29 cellular contexts compared by ENCODE assay signal in genomic region chr17:77560417-77560816, GRCh38.
"Had no signal": no experiment of that assay in that cellular context is flagged by ENCODE, and none has a peak within 500 bp of the region (broad histone marks: within the 10 kb centered on the region; RNA-seq: fewer than 3 reads in every experiment).

No MANE protein-coding gene starts in this region.

- H2AFZ ChIP-seq: neural progenitor cell had no signal

- H3K4me1 ChIP-seq: pancreas, right lobe of liver, suprapubic skin, testis, upper lobe of right lung, uterus had no signal

- H3K27ac Mint-ChIP-seq: natural killer cell; nephron; stimulated activated effector memory CD8-positive, alpha-beta T cell treated with anti-CD3 and anti-CD28 coated beads, Interleukin-12 subunit alpha, Interleukin-12 subunit beta, amount 100 ng/mL, for 72 hours; stimulated activated naive CD8-positive, alpha-beta T cell treated with anti-CD3 and anti-CD28 coated beads, Interleukin-15, amount 100 ng/mL, for 72 hours; type B pancreatic cell had no signal

- H3K4me1 Mint-ChIP-seq: natural killer cell; stimulated activated effector memory CD8-positive, alpha-beta T cell treated with anti-CD3 and anti-CD28 coated beads, Interleukin-12 subunit alpha, Interleukin-12 subunit beta, amount 100 ng/mL, for 72 hours had no signal

- H3K27me3 ChIP-seq: neural progenitor cell, pancreas, right lobe of liver, testis, tibial artery, uterus had no signal

- H3K4me2 ChIP-seq: neural progenitor cell had no signal

- H3K9ac ChIP-seq: neural progenitor cell had no signal

- DNase-seq: naive thymus-derived CD4-positive, alpha-beta T cell; natural killer cell; nucleus accumbens; pancreas; retina; right cardiac atrium; right lobe of liver; sigmoid colon; small intestine; stimulated activated CD4-positive, alpha-beta T cell treated with anti-CD3 and anti-CD28 coated beads, Interleukin-15, amount 100 ng/mL, for 24 hours; stimulated activated CD4-positive, alpha-beta T cell treated with anti-CD3 and anti-CD28 coated beads, Interleukin-2, amount 100 ng/mL, for 24 hours; stimulated activated CD4-positive, alpha-beta T cell treated with anti-CD3 and anti-CD28 coated beads, Interleukin-2, amount 100 ng/mL, for 48 hours; stimulated activated CD4-positive, alpha-beta T cell treated with anti-CD3 and anti-CD28 coated beads, Interleukin-4, amount 100 ng/mL, for 24 hours; stimulated activated naive CD4-positive, alpha-beta T cell; stimulated activated naive CD8-positive, alpha-beta T cell treated with anti-CD3 and anti-CD28 coated beads, Interleukin-15, amount 100 ng/mL, for 72 hours; stimulated activated naive CD8-positive, alpha-beta T cell treated with anti-CD3 and anti-CD28 coated beads, Interleukin-15, Interleukin-2, amounts not matched to agents 100 U/mL and 50 U/mL, for 24 hours; substantia nigra; testis; tibial artery; transverse colon; upper lobe of right lung; uterus had no signal

- H3K4me3 Mint-ChIP-seq: naive thymus-derived CD4-positive, alpha-beta T cell; natural killer cell; nephron; neural progenitor cell; stimulated activated effector memory CD8-positive, alpha-beta T cell treated with anti-CD3 and anti-CD28 coated beads, Interleukin-12 subunit alpha, Interleukin-12 subunit beta, amount 100 ng/mL, for 72 hours; stimulated activated naive CD8-positive, alpha-beta T cell treated with anti-CD3 and anti-CD28 coated beads, Interleukin-15, amount 100 ng/mL, for 72 hours; type B pancreatic cell had no signal

- H3K36me3 Mint-ChIP-seq: naive thymus-derived CD4-positive, alpha-beta T cell; natural killer cell; neural progenitor cell; stimulated activated effector memory CD8-positive, alpha-beta T cell treated with anti-CD3 and anti-CD28 coated beads, Interleukin-12 subunit alpha, Interleukin-12 subunit beta, amount 100 ng/mL, for 72 hours; type B pancreatic cell had no signal

- H3K9me3 Mint-ChIP-seq: naive thymus-derived CD4-positive, alpha-beta T cell; natural killer cell; nephron; stimulated activated effector memory CD8-positive, alpha-beta T cell treated with anti-CD3 and anti-CD28 coated beads, Interleukin-12 subunit alpha, Interleukin-12 subunit beta, amount 100 ng/mL, for 72 hours; stimulated activated naive CD8-positive, alpha-beta T cell treated with anti-CD3 and anti-CD28 coated beads, Interleukin-15, amount 100 ng/mL, for 72 hours; type B pancreatic cell had no signal

- H3K27ac ChIP-seq: neural progenitor cell, neutrophil, pancreas, prostate gland, right lobe of liver, sigmoid colon, suprapubic skin, testis, tibial artery, transverse colon, upper lobe of right lung, uterus had no signal

- H3K36me3 ChIP-seq: neural progenitor cell, neutrophil, pancreas, prostate gland, right lobe of liver, sigmoid colon, suprapubic skin, tibial artery, transverse colon, upper lobe of right lung, uterus had no signal

- H3K4me3 ChIP-seq: neural progenitor cell, pancreas, prostate gland, right lobe of liver, sigmoid colon, suprapubic skin, testis, tibial artery, transverse colon, upper lobe of right lung, uterus had no signal

- ATAC-seq: naive thymus-derived CD4-positive, alpha-beta T cell; natural killer cell; pancreas; right cardiac atrium; right lobe of liver; stimulated activated effector memory CD8-positive, alpha-beta T cell treated with anti-CD3 and anti-CD28 coated beads, Interleukin-12 subunit alpha, Interleukin-12 subunit beta, amount 100 ng/mL, for 72 hours; stimulated activated naive CD8-positive, alpha-beta T cell treated with anti-CD3 and anti-CD28 coated beads, Interleukin-15, amount 100 ng/mL, for 72 hours; stimulated activated naive CD8-positive, alpha-beta T cell treated with anti-CD3 and anti-CD28 coated beads, Interleukin-15, Interleukin-2, amounts not matched to agents 100 U/mL and 50 U/mL, for 24 hours; upper lobe of right lung had no signal

- H3K9me3 ChIP-seq: neutrophil, pancreas, prostate gland, right lobe of liver, sigmoid colon, suprapubic skin, testis, tibial artery, transverse colon, upper lobe of right lung, uterus had no signal
